21 cellular contexts compared by ENCODE assay signal in genomic region chr14:72013606-72014129, GRCh38.
"Had no signal": no experiment of that assay in that cellular context is flagged by ENCODE, and none has a peak within 500 bp of the region (broad histone marks: within the 10 kb centered on the region; RNA-seq: fewer than 3 reads in every experiment).

No MANE protein-coding gene starts in this region.

- H3K4me3 ChIP-seq: heart right ventricle, pancreas, right lobe of liver, stomach, testis had no signal

- H3K4me1 Mint-ChIP-seq: stimulated activated memory B cell treated with anti-CD40 and anti-IgM and Interleukin-4, amounts not matched to agents 10 μg/mL and 1 μg/mL and 100 μg/mL, for 72 hours; WTC11 had no signal

- ATAC-seq: activated T-cell treated with anti-CD3 and anti-CD28 coated beads, Interleukin-2, amount 50 U/mL, for 4 hours; effector memory CD8-positive, alpha-beta T cell; left colon; pancreas; right lobe of liver; stimulated activated memory B cell treated with anti-CD40 and anti-IgM and Interleukin-4, amounts not matched to agents 10 μg/mL and 1 μg/mL and 100 μg/mL, for 72 hours; WTC11 had no signal

- H3K27ac ChIP-seq: heart right ventricle, pancreas, right lobe of liver, stomach, testis had no signal

- H3K27me3 ChIP-seq: dorsolateral prefrontal cortex, heart right ventricle, pancreas, right lobe of liver, stomach, testis had no signal

- H3K9me3 ChIP-seq: pancreas, right lobe of liver, stomach, testis had no signal

- H3K4me1 ChIP-seq: pancreas, right lobe of liver, stomach, testis had no signal

- H3K27ac Mint-ChIP-seq: effector memory CD8-positive, alpha-beta T cell; nephron; stimulated activated memory B cell treated with anti-CD40 and anti-IgM and Interleukin-4, amounts not matched to agents 10 μg/mL and 1 μg/mL and 100 μg/mL, for 72 hours; T-helper 1 cell treated with Interleukin-12 subunit alpha and Interleukin-12 subunit beta and Interleukin-4 antibody, amounts not matched to agents 30 μg/mL and 1 μg/mL, for 36 hours; WTC11 had no signal

- DNase-seq: activated CD8-positive, alpha-beta memory T cell treated with anti-CD3 and anti-CD28 coated beads, Interleukin-2, amount 50 U/mL, for 4 hours; activated naive CD4-positive, alpha-beta T cell treated with Interleukin-2 at 50 U/mL for 16 hours; activated T-cell treated with anti-CD3 and anti-CD28 coated beads, Interleukin-2, amount 50 U/mL, for 4 hours; central memory CD4-positive, alpha-beta T cell; dorsolateral prefrontal cortex; effector memory CD8-positive, alpha-beta T cell; heart right ventricle; left colon; mesenchymal stem cell; pancreas; right lobe of liver; small intestine; stimulated activated CD4-positive, alpha-beta T cell treated with anti-CD3 and anti-CD28 coated beads, Interleukin-2, amount 100 ng/mL, for 24 hours; stomach; T1000; testis; trophoblast cell had no signal

- H3K9me3 Mint-ChIP-seq: activated T-cell treated with anti-CD3 and anti-CD28 coated beads, Interleukin-2, amount 50 U/mL, for 4 hours; effector memory CD8-positive, alpha-beta T cell; T-helper 1 cell treated with Interleukin-12 subunit alpha and Interleukin-12 subunit beta and Interleukin-4 antibody, amounts not matched to agents 30 μg/mL and 1 μg/mL, for 36 hours had no signal

- H3K4me3 Mint-ChIP-seq: activated T-cell treated with anti-CD3 and anti-CD28 coated beads, Interleukin-2, amount 50 U/mL, for 4 hours; effector memory CD8-positive, alpha-beta T cell; nephron; stimulated activated memory B cell treated with anti-CD40 and anti-IgM and Interleukin-4, amounts not matched to agents 10 μg/mL and 1 μg/mL and 100 μg/mL, for 72 hours; T-helper 1 cell treated with Interleukin-12 subunit alpha and Interleukin-12 subunit beta and Interleukin-4 antibody, amounts not matched to agents 30 μg/mL and 1 μg/mL, for 36 hours; WTC11 had no signal

- H3K36me3 Mint-ChIP-seq: stimulated activated memory B cell treated with anti-CD40 and anti-IgM and Interleukin-4, amounts not matched to agents 10 μg/mL and 1 μg/mL and 100 μg/mL, for 72 hours; WTC11 had no signal

- H3K36me3 ChIP-seq: heart right ventricle, pancreas, right lobe of liver, stomach had no signal
